Comparison of ENCODE assay signal across 2 cellular contexts in genomic region chr5:171965740-171966139, GRCh38.
TF ChIP-seq lines count a peak whose summit lies in the region.

No MANE protein-coding gene starts in this region.

TF ChIP-seq in GM23338, 12 proteins besides CTCF, POLR2A, EP300 and RAD21 (continued from another document):
- TF ChIP-seq CREB1 (CRISPR knock-in tag; IDR thresholded peaks at IDR 0.05; ENCODE audit: low read depth), result no peak
- no peak for TF ChIP-seq EZH2 (IDR thresholded peaks at IDR 0.05; ENCODE audit: low read depth, unreplicated experiment)
- no peak for TF ChIP-seq NANOG (IDR thresholded peaks at IDR 0.05; ENCODE audit: borderline replicate concordance)
- no peak for TF ChIP-seq REST (IDR thresholded peaks at IDR 0.05; ENCODE audit: unreplicated experiment)
- TF ChIP-seq ZNF114 (CRISPR knock-in tag; IDR thresholded peaks at IDR 0.05), result no peak
- TF ChIP-seq JUNB (IDR thresholded peaks at IDR 0.05; ENCODE audit: unreplicated experiment), result no peak

TF ChIP-seq in GM12878, 131 proteins besides CTCF, POLR2A, EP300 and RAD21 (continued from another document):
- TF ChIP-seq PKNOX1 (IDR thresholded peaks at IDR 0.05) (no peak), SPI1 (IDR thresholded peaks at IDR 0.05; ENCODE audit: borderline replicate concordance, insufficient read depth, low read depth, low read length) (no peak), MEF2B (IDR thresholded peaks at IDR 0.05; ENCODE audit: partially characterized antibody, poor library complexity, severe bottlenecking) (no peak), MYB (IDR thresholded peaks at IDR 0.05; ENCODE audit: borderline replicate concordance, low read depth, low read length) (no peak), POU2F2 (IDR thresholded peaks at IDR 0.05; ENCODE audit: borderline replicate concordance, low read depth, low read length) (no peak), TBL1XR1 (IDR thresholded peaks at IDR 0.05; ENCODE audit: low read depth, low read length) (no peak)
- TF ChIP-seq, protein P1, sequence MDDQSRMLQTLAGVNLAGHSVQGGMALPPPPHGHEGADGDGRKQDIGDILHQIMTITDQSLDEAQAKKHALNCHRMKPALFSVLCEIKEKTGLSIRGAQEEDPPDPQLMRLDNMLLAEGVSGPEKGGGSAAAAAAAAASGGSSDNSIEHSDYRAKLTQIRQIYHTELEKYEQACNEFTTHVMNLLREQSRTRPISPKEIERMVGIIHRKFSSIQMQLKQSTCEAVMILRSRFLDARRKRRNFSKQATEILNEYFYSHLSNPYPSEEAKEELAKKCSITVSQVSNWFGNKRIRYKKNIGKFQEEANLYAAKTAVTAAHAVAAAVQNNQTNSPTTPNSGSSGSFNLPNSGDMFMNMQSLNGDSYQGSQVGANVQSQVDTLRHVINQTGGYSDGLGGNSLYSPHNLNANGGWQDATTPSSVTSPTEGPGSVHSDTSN (IDR thresholded peaks at IDR 0.05; ENCODE audit: insufficient replicate concordance, low read depth, low read length), result no peak
